ENCODE assay signal across 17 cellular contexts in the genomic region with DNA sequence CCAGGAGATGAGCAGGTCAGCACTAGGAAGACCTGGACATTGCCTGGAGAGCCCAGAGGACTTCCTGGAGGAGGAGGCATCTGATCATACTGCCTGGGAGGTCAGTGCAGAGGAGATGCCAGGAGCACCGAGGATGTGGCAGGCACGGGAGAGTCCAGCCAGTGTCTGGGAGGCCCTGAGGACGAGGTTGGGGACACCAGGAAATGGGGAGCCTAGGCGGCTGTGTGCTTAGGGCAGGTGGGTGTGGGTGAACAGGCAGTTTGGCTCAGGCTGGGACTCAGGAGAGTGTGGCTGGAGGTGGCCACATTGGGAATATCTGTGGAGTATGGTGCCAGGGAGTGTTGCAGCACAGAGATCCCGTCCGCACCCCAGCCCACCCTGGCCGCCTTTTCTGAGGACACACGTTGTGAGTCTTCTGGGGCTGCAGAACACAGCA. TPM values are rescaled to one million over a fixed set of nuclear protein-coding genes. Genes with fewer than 3 reads are reported as not detected.
DNase-seq lines count a peak whose midpoint lies in the region; ATAC-seq and TF ChIP-seq lines count a peak whose summit lies in the region.
"Had no signal": no experiment of that assay in that cellular context is flagged by ENCODE, and none has a peak within 500 bp of the region (broad histone marks: within the 10 kb centered on the region; RNA-seq: fewer than 3 reads in every experiment).

No MANE protein-coding gene starts in this region.

- H3K18ac ChIP-seq in H9 (ENCODE audit: insufficient read length, low read depth, low read length), result no peak overlapping the region

- H2BK20ac ChIP-seq in H9 (ENCODE audit: low read depth, low read length, poor library complexity, severe bottlenecking), result no peak overlapping the region

- peaks cover 11 to 17% of the 10 kb centered on the region in 2 experiments for H3K4me1 Mint-ChIP-seq in H9
- H3K4me1 Mint-ChIP-seq in brain, result peaks cover 81% of the 10 kb centered on the region
- H3K4me1 Mint-ChIP-seq in activated CD8-positive, alpha-beta memory T cell treated with anti-CD3 and anti-CD28 coated beads, Interleukin-2, amount 10 ng/mL, durations not matched to agents 7 days and 5 days, result peaks cover 19% of the 10 kb centered on the region

- no peak overlapping the region for H3T11ph ChIP-seq in H9 (ENCODE audit: low read length)

- H3K79me2 ChIP-seq in H9 (ENCODE audit: insufficient read depth, low read length), result no peaks in the 10 kb centered on the region

- no peak overlapping the region for H3K4ac ChIP-seq in H9 (ENCODE audit: low read depth, low read length)

- H2AK5ac ChIP-seq in H9 (ENCODE audit: insufficient read length, low read length), result no peak overlapping the region

- H2BK120ac ChIP-seq in H9 (ENCODE audit: low read depth, low read length, poor library complexity, severe bottlenecking), result no peak overlapping the region

- CTCF ChIA-PET in activated CD8-positive, alpha-beta memory T cell treated with anti-CD3 and anti-CD28 coated beads, Interleukin-2, amount 10 ng/mL, durations not matched to agents 7 days and 5 days (lab: Charles Lee), result no interaction called here

- H3K4me2 ChIP-seq in H9 (ENCODE audit: insufficient read depth, insufficient read length, low read length), result no peak overlapping the region

- intact Hi-C loops in lower lobe of right lung (cut with DNase I), result no loop called here

- H3K36me3 ChIP-seq in lower lobe of right lung, result peaks cover 6% of the 10 kb centered on the region
- no peaks in the 10 kb centered on the region for H3K36me3 ChIP-seq in stomach smooth muscle (ENCODE audit: control insufficient read depth in 2 of 2, insufficient read depth in 2 of 2, low read length in 2 of 2)
- H3K36me3 ChIP-seq: right lobe of liver had no signal

- H3K27me3 ChIP-seq in H9 (ENCODE audit: insufficient read depth, low read length) (no peaks in the 10 kb centered on the region; the same call in 1 of the 2 replicates), lower lobe of right lung (ENCODE audit: low read depth) (no peaks in the 10 kb centered on the region), stomach smooth muscle (ENCODE audit: control insufficient read depth in 1 of 2, insufficient read depth in 2 of 2, low read length in 2 of 2) (no peaks in the 10 kb centered on the region)
- H3K27me3 ChIP-seq: right lobe of liver had no signal

- peaks cover 2% of the 10 kb centered on the region for H4K20me1 ChIP-seq in H9 (ENCODE audit: control insufficient read depth, insufficient read depth, insufficient read length)

- no peak overlapping the region for H4K8ac ChIP-seq in H9 (replicated peaks; ENCODE audit: insufficient read length, low read depth, low read length)

- ATAC-seq in lower lobe of right lung (no peak), HG02571 (IDR thresholded peaks at IDR 0.05; ENCODE audit: unreplicated experiment) (no peak)
- ATAC-seq in activated CD8-positive, alpha-beta memory T cell treated with anti-CD3 and anti-CD28 coated beads, Interleukin-2, amount 10 ng/mL, durations not matched to agents 7 days and 5 days, result no peak
- ATAC-seq: activated CD8-positive, alpha-beta T cell treated with anti-CD3 and anti-CD28 coated beads, Interleukin-2, amount 10 ng/mL, durations not matched to agents 7 days and 5 days; right lobe of liver had no signal

- no peak overlapping the region for H2BK15ac ChIP-seq in H9 (ENCODE audit: low read depth, low read length)

- H3K36me3 Mint-ChIP-seq in H9 (ENCODE audit: insufficient read depth in 1 of 3, low read depth in 3 of 3) (peaks cover 1 to 21% (median 4%) of the 10 kb centered on the region in 3 experiments; a peak in 5 of 7 replicates), brain (no peaks in the 10 kb centered on the region)
- H3K36me3 Mint-ChIP-seq in activated CD8-positive, alpha-beta memory T cell treated with anti-CD3 and anti-CD28 coated beads, Interleukin-2, amount 10 ng/mL, durations not matched to agents 7 days and 5 days, result no peaks in the 10 kb centered on the region

- no peak overlapping the region for H3K56ac ChIP-seq in H9 (ENCODE audit: insufficient read length, low read depth, low read length)

- H2AFZ ChIP-seq in H9 (ENCODE audit: low read length), result no peak overlapping the region

- no peak overlapping the region for H4K5ac ChIP-seq in H9 (ENCODE audit: insufficient read length, low read depth, low read length)

- no peaks in the 10 kb centered on the region for H3K79me1 ChIP-seq in H9 (ENCODE audit: insufficient read depth, low read depth, low read length, poor library complexity, severe bottlenecking)

- H3K27ac Mint-ChIP-seq in H9 (peak overlapping the region in 2 of 3 experiments; percentile 47 to 90; a peak in 4 of 7 replicates), brain (peak overlapping the region in 4 of 5 experiments; percentile 37 to 93 (median 87))
- H3K27ac Mint-ChIP-seq in activated CD8-positive, alpha-beta memory T cell treated with anti-CD3 and anti-CD28 coated beads, Interleukin-2, amount 10 ng/mL, durations not matched to agents 7 days and 5 days, result no peak overlapping the region
- H3K27ac Mint-ChIP-seq: activated CD8-positive, alpha-beta T cell treated with anti-CD3 and anti-CD28 coated beads, Interleukin-2, amount 10 ng/mL, durations not matched to agents 7 days and 5 days had no signal

- H3K23me2 ChIP-seq in H9 (ENCODE audit: insufficient read length, low read depth, low read length, poor library complexity, severe bottlenecking), result peaks cover 3% of the 10 kb centered on the region

- H3K14ac ChIP-seq in H9 (ENCODE audit: insufficient read depth, low read length), result no peak overlapping the region

- H3K4me3 ChIP-seq in lower lobe of right lung (no peak overlapping the region), stomach smooth muscle (ENCODE audit: low read length in 2 of 2) (no peak overlapping the region)
- H3K4me3 ChIP-seq: lung, right lobe of liver had no signal

- H3K4me1 ChIP-seq in H9 (ENCODE audit: insufficient read depth, low read length) (peaks cover 1% of the 10 kb centered on the region; the same call in 1 of the 2 replicates), lower lobe of right lung (peaks cover 41% of the 10 kb centered on the region), stomach smooth muscle (ENCODE audit: control insufficient read depth, insufficient read depth, low read length) (peaks cover 34% of the 10 kb centered on the region)

- no peak overlapping the region for H2BK5ac ChIP-seq in H9 (ENCODE audit: insufficient read length, low read length)

- H3K27ac ChIP-seq in H9 (ENCODE audit: insufficient read length, low read depth, low read length) (no peak overlapping the region), lower lobe of right lung (peak overlapping the region; percentile 90), stomach smooth muscle (ENCODE audit: low read length) (peak overlapping the region; percentile 2)
- H3K27ac ChIP-seq: right lobe of liver had no signal

- H3K9ac ChIP-seq in H9 (ENCODE audit: extremely low read depth, insufficient read length, low read length) (no peak overlapping the region), stomach smooth muscle (ENCODE audit: low read length in 2 of 2) (no peak overlapping the region)

- WGBS in H9 (ENCODE audit: extremely low coverage, insufficient read length, low lambda C conversion rate), result no CpG with 5 or more reads among the region's 8 CpGs

- TF ChIP-seq CTCF in H9 (conservative IDR thresholded peaks at IDR 0.05) (no peak), brain (conservative IDR thresholded peaks at IDR 0.05) (no peak), lower lobe of right lung (IDR thresholded peaks at IDR 0.05) (no peak)

- no peak overlapping the region for H3K23ac ChIP-seq in H9 (ENCODE audit: insufficient read length, low read depth, low read length)

- no peaks in the 10 kb centered on the region for H3K9me3 ChIP-seq in H9 (ENCODE audit: control insufficient read depth, low read depth, low read length)
- H3K9me3 ChIP-seq in lower lobe of right lung, result no peaks in the 10 kb centered on the region
- peaks cover 0 to 3% of the 10 kb centered on the region in 2 donors for H3K9me3 ChIP-seq in stomach smooth muscle (ENCODE audit: control insufficient read depth in 2 of 2, low read length in 2 of 2)
- H3K9me3 ChIP-seq: right lobe of liver had no signal

- DNase-seq in H9, result no peak
- peak; percentile 45 for DNase-seq in lower lobe of right lung
- no peak for DNase-seq in activated CD4-positive, alpha-beta T cell treated with anti-CD3 and anti-CD28 coated beads, Interleukin-2, amount 50 U/mL, for 48 hours
- DNase-seq in activated CD8-positive, alpha-beta memory T cell treated with anti-CD3 and anti-CD28 coated beads, Interleukin-2, amount 10 ng/mL, durations not matched to agents 7 days and 5 days, result no peak
- DNase-seq in AG20443 (ENCODE audit: low spot score), result no peak
- DNase-seq: activated CD8-positive, alpha-beta T cell treated with anti-CD3 and anti-CD28 coated beads, Interleukin-2, amount 10 ng/mL, durations not matched to agents 7 days and 5 days; HCEC 1CT; NCI-H2029; NCI-H526; OCI-M1; stimulated activated CD4-positive, alpha-beta T cell treated with anti-CD3 and anti-CD28 coated beads, Interleukin-1b, Interleukin-23, amount 100 ng/mL, for 48 hours had no signal

- no peak overlapping the region for H3K4me3 Mint-ChIP-seq in H9
- H3K4me3 Mint-ChIP-seq in brain, result peak overlapping the region in 1 of 5 experiments; percentile 30
- H3K4me3 Mint-ChIP-seq in activated CD8-positive, alpha-beta memory T cell treated with anti-CD3 and anti-CD28 coated beads, Interleukin-2, amount 10 ng/mL, durations not matched to agents 7 days and 5 days, result no peak overlapping the region
- H3K4me3 Mint-ChIP-seq: activated CD8-positive, alpha-beta T cell treated with anti-CD3 and anti-CD28 coated beads, Interleukin-2, amount 10 ng/mL, durations not matched to agents 7 days and 5 days had no signal

- no peaks in the 10 kb centered on the region for H3K9me3 Mint-ChIP-seq in H9
- H3K9me3 Mint-ChIP-seq in brain, result no peaks in the 10 kb centered on the region
- no peaks in the 10 kb centered on the region for H3K9me3 Mint-ChIP-seq in activated CD8-positive, alpha-beta memory T cell treated with anti-CD3 and anti-CD28 coated beads, Interleukin-2, amount 10 ng/mL, durations not matched to agents 7 days and 5 days (ENCODE audit: low read depth)
- H3K9me3 Mint-ChIP-seq: neural crest cell had no signal

- H2BK12ac ChIP-seq in H9 (ENCODE audit: insufficient read length, low read depth, low read length), result no peak overlapping the region

- H3K27me3 Mint-ChIP-seq in H9 (ENCODE audit: low read depth), result no peaks in the 10 kb centered on the region
- no peaks in the 10 kb centered on the region for H3K27me3 Mint-ChIP-seq in brain
- H3K27me3 Mint-ChIP-seq in activated CD8-positive, alpha-beta memory T cell treated with anti-CD3 and anti-CD28 coated beads, Interleukin-2, amount 10 ng/mL, durations not matched to agents 7 days and 5 days, result no peaks in the 10 kb centered on the region

- H4K91ac ChIP-seq in H9 (ENCODE audit: insufficient read length, low read depth, low read length), result no peak overlapping the region

RNA-seq across cellular contexts. Expression of gene FAAP20, which starts 58.2 kb away (rescaled TPM):
- total RNA-seq in H9 (2021) (119 and 125 TPM in 2 replicates), lower lobe of right lung (50.9 TPM)
- polyA plus RNA-seq in brain (ENCODE audit: insufficient read depth, low read depth, low replicate concordance), result 112 TPM
- total RNA-seq in activated CD8-positive, alpha-beta memory T cell treated with anti-CD3 and anti-CD28 coated beads, Interleukin-2, amount 10 ng/mL, durations not matched to agents 7 days and 5 days, result 10 to 100 TPM; 52.5 to 55.7 TPM
